In the genomic region with DNA sequence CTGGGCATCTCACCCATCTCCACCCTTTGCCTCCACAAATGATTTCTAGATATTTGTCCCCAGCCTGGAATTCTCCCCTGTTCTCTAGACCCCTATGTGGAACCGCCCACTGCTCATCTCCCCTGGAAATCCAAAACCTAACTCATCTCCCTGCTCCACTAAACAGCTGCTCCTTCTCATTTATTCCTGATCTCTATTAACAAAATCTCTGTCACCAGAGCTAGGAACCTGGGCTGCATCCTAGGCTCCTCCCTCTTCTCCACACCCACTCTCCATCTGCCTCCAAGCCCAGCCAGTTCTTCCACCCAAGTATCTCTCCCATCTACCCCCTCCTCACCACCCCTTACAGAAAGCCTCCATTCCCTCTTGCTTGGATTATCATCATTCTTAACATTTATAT, we compare ENCODE assay signal across 17 cellular contexts. TPM values are rescaled to one million over a fixed set of nuclear protein-coding genes. Genes with fewer than 3 reads are reported as not detected.
DNase-seq lines count a peak whose midpoint lies in the region; ATAC-seq and TF ChIP-seq lines count a peak whose summit lies in the region.
"Had no signal": no experiment of that assay in that cellular context is flagged by ENCODE, and none has a peak within 500 bp of the region (broad histone marks: within the 10 kb centered on the region; RNA-seq: fewer than 3 reads in every experiment).

No MANE protein-coding gene starts in this region.

- TF ChIP-seq POLR2A in lower leg skin (IDR thresholded peaks at IDR 0.05), result no peak

- H3K27ac ChIP-seq in 22Rv1 (peak overlapping the region; percentile 40; the same call in 1 of the 2 replicates), caudate nucleus (ENCODE audit: low read depth, low read length) (peak overlapping the region; percentile 54)
- H3K27ac ChIP-seq: prostate gland had no signal

- in situ Hi-C loops in G401 (cut with HindIII; ENCODE audit: low sequenced_read_pairs), result no loop called here

- H3K4me3 ChIP-seq in foreskin fibroblast (ENCODE audit: low read depth in 1 of 2, low read length in 2 of 2) (no peak overlapping the region), lower leg skin (ENCODE audit: low read depth, poor library complexity, severe bottlenecking) (no peak overlapping the region)
- H3K4me3 ChIP-seq: dorsolateral prefrontal cortex, prostate gland had no signal

- intact Hi-C loops in activated CD8-positive, alpha-beta T cell treated with anti-CD3 and anti-CD28 coated beads for 36 hours (cut with micrococcal nuclease), result no loop called here
- intact Hi-C loops in lower leg skin (cut with DNase I; ENCODE audit: low total_unique reads), result no loop called here

- H3K27me3 Mint-ChIP-seq in nephron progenitor cell (ENCODE audit: low read depth, poor library complexity), result peaks cover 34% of the 10 kb centered on the region
- H3K27me3 Mint-ChIP-seq in activated CD8-positive, alpha-beta T cell treated with anti-CD3 and anti-CD28 coated beads for 36 hours, result no peaks in the 10 kb centered on the region

- no peak for TF ChIP-seq CTCF in 22Rv1 (IDR thresholded peaks at IDR 0.05)
- TF ChIP-seq CTCF in nephron progenitor cell (IDR thresholded peaks at IDR 0.05), result no peak
- no peak for TF ChIP-seq CTCF in activated CD8-positive, alpha-beta T cell treated with anti-CD3 and anti-CD28 coated beads for 36 hours (IDR thresholded peaks at IDR 0.05)
- TF ChIP-seq CTCF in foreskin fibroblast (IDR thresholded peaks at IDR 0.05; ENCODE audit: low read depth, low read length), result no peak
- TF ChIP-seq CTCF in lower leg skin (IDR thresholded peaks at IDR 0.05), result no peak

- H3K4me3 Mint-ChIP-seq in nephron progenitor cell, result peak overlapping the region; percentile 17
- H3K4me3 Mint-ChIP-seq in activated CD8-positive, alpha-beta T cell treated with anti-CD3 and anti-CD28 coated beads for 36 hours, result no peak overlapping the region

- no peak for ATAC-seq in activated CD8-positive, alpha-beta T cell treated with anti-CD3 and anti-CD28 coated beads for 36 hours
- ATAC-seq: activated CD4-positive, CD25-positive, alpha-beta regulatory T cell treated with anti-CD3 and anti-CD28 coated beads, Interleukin-2, amount 50 U/mL, for 24 hours had no signal

- POLR2A ChIA-PET in activated CD8-positive, alpha-beta T cell treated with anti-CD3 and anti-CD28 coated beads for 36 hours (lab: Charles Lee), result no interaction called here

- CTCF ChIA-PET in activated CD8-positive, alpha-beta T cell treated with anti-CD3 and anti-CD28 coated beads for 36 hours (lab: Charles Lee), result no interaction called here

- H3K4me1 Mint-ChIP-seq in nephron progenitor cell, result peaks cover 54% of the 10 kb centered on the region
- no peaks in the 10 kb centered on the region for H3K4me1 Mint-ChIP-seq in activated CD8-positive, alpha-beta T cell treated with anti-CD3 and anti-CD28 coated beads for 36 hours (ENCODE audit: low read depth)

- H3K36me3 Mint-ChIP-seq in nephron progenitor cell (ENCODE audit: low read depth), result no peaks in the 10 kb centered on the region
- no peaks in the 10 kb centered on the region for H3K36me3 Mint-ChIP-seq in activated CD8-positive, alpha-beta T cell treated with anti-CD3 and anti-CD28 coated beads for 36 hours (ENCODE audit: low read depth)

- no peaks in the 10 kb centered on the region for H3K9me3 Mint-ChIP-seq in nephron progenitor cell
- no peaks in the 10 kb centered on the region for H3K9me3 Mint-ChIP-seq in activated CD8-positive, alpha-beta T cell treated with anti-CD3 and anti-CD28 coated beads for 36 hours

- peak; percentile 92 for DNase-seq in DMS 273 treated with DMSO at 0.1 percent for 48 hours (lab: John Stamatoyannopoulos, UW)
- peak in 5 of 61 donors; percentile 19 to 63 (median 42) for DNase-seq in caudate nucleus (lab: John Stamatoyannopoulos, UW)
- DNase-seq in nephron progenitor cell, result no peak
- DNase-seq in activated CD8-positive, alpha-beta T cell treated with anti-CD3 and anti-CD28 coated beads for 36 hours, result no peak
- DNase-seq in foreskin fibroblast, result no peak
- DNase-seq in G401 (ENCODE audit: low spot score), result no peak
- no peak for DNase-seq in lower leg skin (ENCODE audit: low spot score in 2 of 2)
- DNase-seq: activated T-cell treated with anti-CD3 and anti-CD28 coated beads for 4 hours; AML-193; dorsolateral prefrontal cortex; KBM-7; NCI-H1930; stimulated activated CD4-positive, alpha-beta T cell treated with anti-CD3 and anti-CD28 coated beads, Interleukin-1b, Interleukin-23, amount 100 ng/mL, for 48 hours; SW 1271 had no signal

- WGBS in lower leg skin, 2 donors, result 80 to 82% methylated on average over 1 of the region's 1 CpG

- peak overlapping the region; percentile 4 for H3K27ac Mint-ChIP-seq in nephron progenitor cell
- H3K27ac Mint-ChIP-seq in activated CD8-positive, alpha-beta T cell treated with anti-CD3 and anti-CD28 coated beads for 36 hours, result no peak overlapping the region

RNA-seq across cellular contexts. Expression of gene SYNPO, which starts 24.0 kb away (rescaled TPM):
- total RNA-seq in activated CD8-positive, alpha-beta T cell treated with anti-CD3 and anti-CD28 coated beads for 36 hours, result under 1 TPM; 0.18 to 0.22 TPM
- 2.7 and 3.6 TPM in 2 replicates for total RNA-seq in G401 (2014; rRNA removed; shearing (Covaris generic))
- total RNA-seq in lower leg skin, result 1 to 10 TPM; 3.8 to 8.5 (median 4.2) TPM

RNA-seq across cellular contexts. Expression of gene MYOZ3, which starts 44.5 kb away (rescaled TPM):
- total RNA-seq in activated CD8-positive, alpha-beta T cell treated with anti-CD3 and anti-CD28 coated beads for 36 hours, result under 1 TPM; 0.11 to 0.20 TPM
- total RNA-seq in G401 (2014; rRNA removed; shearing (Covaris generic)), result not detected in 2 replicates
- total RNA-seq in lower leg skin, result under 1 TPM in 1 of 4 donors, not detected in 3; 0.10 TPM
